ENCODE assay signal across 8 cellular contexts in the genomic region with DNA sequence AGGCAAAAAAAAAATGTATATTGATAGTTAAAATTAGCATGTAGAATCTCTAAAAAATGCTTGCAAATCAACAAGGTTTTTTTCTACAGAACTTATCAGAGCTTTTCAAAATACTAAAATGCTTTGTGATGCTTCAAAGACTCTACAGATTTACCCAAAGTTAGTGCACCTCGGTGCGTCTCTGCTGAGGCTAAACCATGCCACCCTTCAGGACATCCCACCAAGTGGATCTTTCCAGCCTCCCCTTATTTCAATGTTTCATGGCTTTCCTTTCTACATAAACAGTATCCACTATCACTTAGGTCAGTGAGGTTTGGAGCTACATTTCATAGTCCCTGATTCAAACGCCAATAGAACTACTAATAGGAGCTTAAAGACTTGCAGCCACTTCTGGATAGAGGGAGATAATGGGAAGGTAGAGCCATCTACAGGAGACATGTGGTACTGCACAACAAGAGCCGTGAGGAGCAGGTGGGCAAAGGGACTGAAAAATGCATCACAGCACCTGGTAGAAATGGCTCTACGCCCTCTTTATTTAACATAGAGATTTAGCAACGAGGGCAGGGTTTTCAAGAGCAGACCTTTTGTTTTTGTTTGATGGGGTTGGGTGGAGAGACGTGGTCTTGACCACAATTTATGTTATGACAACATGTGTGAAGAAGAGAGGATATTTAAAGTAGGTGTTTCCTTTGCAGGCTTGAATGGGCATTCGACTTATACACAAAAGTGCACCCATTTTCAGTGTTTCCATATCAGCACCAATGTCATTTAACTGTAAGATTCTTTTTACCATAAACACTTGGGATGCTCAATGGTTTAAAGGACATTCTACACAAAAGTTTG. TPM values are rescaled to one million over a fixed set of nuclear protein-coding genes. Genes with fewer than 3 reads are reported as not detected.
DNase-seq lines count a peak whose midpoint lies in the region; ATAC-seq and TF ChIP-seq lines count a peak whose summit lies in the region.

No MANE protein-coding gene starts in this region.

- H3K27me3 Mint-ChIP-seq in activated naive CD8-positive, alpha-beta T cell treated with anti-CD3 and anti-CD28 coated beads, Interleukin-2, amount 50 U/mL, for 24 hours, result peaks cover 2% of the 10 kb centered on the region

- no peak overlapping the region for H3K4me3 ChIP-seq in BE2C (ENCODE audit: low read depth, low read length)
- no peak overlapping the region for H3K4me3 ChIP-seq in retinal pigment epithelial cell (ENCODE audit: low read length)

- H3K36me3 Mint-ChIP-seq in activated naive CD8-positive, alpha-beta T cell treated with anti-CD3 and anti-CD28 coated beads, Interleukin-2, amount 50 U/mL, for 24 hours (ENCODE audit: low read depth), result no peaks in the 10 kb centered on the region

- DNase-seq in BE2C, result peak; percentile 16
- peak; percentile 68 for DNase-seq in GM13977 (ENCODE audit: low spot score)
- peak; percentile 53 for DNase-seq in NCI-H748 (lab: John Stamatoyannopoulos, UW; ENCODE audit: unreplicated experiment)
- DNase-seq in activated naive CD8-positive, alpha-beta T cell treated with anti-CD3 and anti-CD28 coated beads, Interleukin-2, amount 50 U/mL, for 24 hours, result peak; percentile 30
- DNase-seq in left ventricle myocardium superior, result no peak
- DNase-seq in retinal pigment epithelial cell (ENCODE audit: low read depth), result peak; percentile 26

- H3K4me1 Mint-ChIP-seq in activated naive CD8-positive, alpha-beta T cell treated with anti-CD3 and anti-CD28 coated beads, Interleukin-2, amount 50 U/mL, for 24 hours, result peaks cover 2% of the 10 kb centered on the region

- ATAC-seq in HG03460 (IDR thresholded peaks at IDR 0.05; ENCODE audit: unreplicated experiment) (peak; percentile 74), left ventricle myocardium superior (peak; percentile 64), GM21825 (IDR thresholded peaks at IDR 0.05; ENCODE audit: unreplicated experiment) (no peak)
- ATAC-seq in activated naive CD8-positive, alpha-beta T cell treated with anti-CD3 and anti-CD28 coated beads, Interleukin-2, amount 50 U/mL, for 24 hours, result peak; percentile 54

- H3K27ac Mint-ChIP-seq in activated naive CD8-positive, alpha-beta T cell treated with anti-CD3 and anti-CD28 coated beads, Interleukin-2, amount 50 U/mL, for 24 hours, result no peak overlapping the region

- TF ChIP-seq CTCF in BE2C (IDR thresholded peaks at IDR 0.05; ENCODE audit: low read depth, low read length) (peak; percentile 77), GM13977 (IDR thresholded peaks at IDR 0.05; ENCODE audit: extremely low read depth, insufficient read depth, missing control alignments) (peak; percentile 86), retinal pigment epithelial cell (conservative IDR thresholded peaks at IDR 0.05; ENCODE audit: low read depth, low read length) (peak; percentile 97)

- no peak overlapping the region for H3K4me3 Mint-ChIP-seq in activated naive CD8-positive, alpha-beta T cell treated with anti-CD3 and anti-CD28 coated beads, Interleukin-2, amount 50 U/mL, for 24 hours

- no peaks in the 10 kb centered on the region for H3K9me3 ChIP-seq in BE2C

- H3K36me3 ChIP-seq in BE2C, result no peaks in the 10 kb centered on the region

- no peaks in the 10 kb centered on the region; the same call in 1 of the 2 replicates for H3K27me3 ChIP-seq in BE2C

- H3K4me1 ChIP-seq in BE2C, result no peaks in the 10 kb centered on the region

- no peaks in the 10 kb centered on the region for H3K9me3 Mint-ChIP-seq in activated naive CD8-positive, alpha-beta T cell treated with anti-CD3 and anti-CD28 coated beads, Interleukin-2, amount 50 U/mL, for 24 hours

- in situ Hi-C loops in GM13977 (cut with MboI; ENCODE audit: low pct_unique_long_range_greater_than_20kb, low sequenced_read_pairs, unreplicated experiment), result no loop called here

- intact Hi-C loops in left ventricle myocardium superior (cut with micrococcal nuclease), result no loop called here

RNA-seq across cellular contexts. Expression of a gene that starts 56.1 kb away (rescaled TPM):
- polyA plus RNA-seq in BE2C (2012; ENCODE audit: insufficient read depth, insufficient read length, low read depth), result not detected
- not detected for total RNA-seq in left ventricle myocardium superior
